15 cellular contexts compared by ENCODE assay signal in the genomic region with DNA sequence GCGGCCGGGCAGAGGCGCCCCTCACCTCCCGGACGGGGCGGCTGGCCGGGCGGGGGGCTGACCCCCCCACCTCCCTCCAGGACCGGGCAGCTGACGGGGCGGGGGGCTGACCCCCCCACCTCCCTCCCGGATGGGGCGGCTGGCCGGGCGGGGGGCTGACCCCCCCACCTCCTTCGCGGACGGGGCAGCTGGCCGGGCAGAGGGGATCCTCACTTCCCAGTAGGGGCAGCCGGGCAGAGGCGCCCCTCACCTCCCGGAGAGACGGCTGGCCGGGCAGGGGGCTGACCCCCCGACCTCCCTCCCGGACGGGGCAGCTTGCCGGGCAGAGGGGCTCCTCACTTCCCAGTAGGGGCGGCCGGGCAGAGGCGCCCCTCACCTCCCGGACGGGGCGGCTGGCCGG. TPM values are rescaled to one million over a fixed set of nuclear protein-coding genes. Genes with fewer than 3 reads are reported as not detected.
"Had no signal": no experiment of that assay in that cellular context is flagged by ENCODE, and none has a peak within 500 bp of the region (broad histone marks: within the 10 kb centered on the region; RNA-seq: fewer than 3 reads in every experiment).

No MANE protein-coding gene starts in this region.

RNA-seq across cellular contexts. Expression of gene GJA8, which starts 46.9 kb away (rescaled TPM):
- total RNA-seq: stomach, subcutaneous adipose tissue, suprapubic skin, temporal lobe, thoracic aorta, thyroid gland, tibial nerve, transverse colon, upper lobe of left lung, upper lobe of right lung, ureter, urinary bladder, uterus, vagina had no signal
- polyA plus RNA-seq: stomach, thymus, urinary bladder had no signal
